Comparison of ENCODE assay signal across 1 cellular context in the genomic region with DNA sequence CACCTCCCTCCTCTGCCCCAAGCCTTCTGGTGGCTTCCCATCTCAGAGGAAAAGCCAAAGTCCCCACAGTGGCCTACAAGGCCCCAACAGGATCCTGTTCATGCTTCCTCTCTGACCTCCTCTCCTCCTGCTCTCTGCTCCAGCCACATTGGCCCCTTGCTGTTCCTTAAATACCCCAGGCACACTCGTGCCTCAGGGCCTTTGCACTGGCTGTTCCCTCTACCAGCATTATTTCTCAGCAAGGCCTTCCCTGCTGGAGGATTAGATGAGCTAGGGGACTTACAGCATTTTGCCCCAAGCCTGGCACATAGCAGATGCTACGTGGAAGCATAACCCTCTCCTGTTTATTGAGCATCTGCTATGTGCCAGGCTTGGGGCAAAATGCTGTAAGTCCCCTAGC.
TF ChIP-seq lines count a peak whose summit lies in the region.

No MANE protein-coding gene starts in this region.

TF ChIP-seq in HepG2, 621 proteins besides CTCF, POLR2A, EP300 and RAD21:
- TF ChIP-seq RORA (CRISPR knock-in tag; IDR thresholded peaks at IDR 0.05) (no peak), ZMYM3 (CRISPR knock-in tag; IDR thresholded peaks at IDR 0.05) (peak; percentile 59; the same call in 1 of the 2 replicates)
